Comparison of ENCODE assay signal across 9 cellular contexts in genomic region chr5:75734913-75735789, GRCh38. TPM values are rescaled to one million over a fixed set of nuclear protein-coding genes. Genes with fewer than 3 reads are reported as not detected.
A peak's percentile ranks its signal among the peaks of the same experiment; 100 is the strongest.
DNase-seq lines count a peak whose midpoint lies in the region; ATAC-seq and FAIRE-seq lines count a peak whose summit lies in the region.
"Had no signal": no experiment of that assay in that cellular context is flagged by ENCODE, and none has a peak within 500 bp of the region (broad histone marks: within the 10 kb centered on the region; RNA-seq: fewer than 3 reads in every experiment).

No MANE protein-coding gene starts in this region.

- H3K36me3 ChIP-seq in small intestine (ENCODE audit: control insufficient read depth in 2 of 2, insufficient read depth in 2 of 2, low read length in 2 of 2) = no peaks in the 10 kb centered on the region

- H3K27me3 Mint-ChIP-seq in T-helper 17 cell = peaks cover 24% of the 10 kb centered on the region

- no peaks in the 10 kb centered on the region for H3K4me1 Mint-ChIP-seq in T-helper 17 cell
- H3K4me1 Mint-ChIP-seq: activated naive CD8-positive, alpha-beta T cell treated with anti-CD3 and anti-CD28 coated beads, Interleukin-2, amount 10 ng/mL, durations not matched to agents 7 days and 5 days had no signal

- WGBS in small intestine, 3 donors = 7 to 27% (median 16%) methylated on average over 6 of the region's 6 CpGs

- FAIRE-seq in frontal cortex (lab: Jason Lieb, UNC) (peak; percentile 57), small intestine (lab: Jason Lieb, UNC) (no peak)

- H3K4me3 ChIP-seq in small intestine (ENCODE audit: low read depth in 1 of 2, low read length in 2 of 2) = no peak overlapping the region

- peaks cover 0 to 2% of the 10 kb centered on the region in 2 donors for H3K27me3 ChIP-seq in small intestine (ENCODE audit: control insufficient read depth in 2 of 2, insufficient read depth in 2 of 2, low read length in 2 of 2)

- DNase-seq in SKM-1 treated with dmso at 0.1 percent for 144 hours (lab: John Stamatoyannopoulos, UW; ENCODE audit: unreplicated experiment) (peak; percentile 27), SKM-1 (lab: John Stamatoyannopoulos, UW; ENCODE audit: unreplicated experiment) (no peak), T-helper 17 cell (peak in 1 of 3 donors; percentile 4), frontal cortex (ENCODE audit: low spot score in 2 of 2) (peak in 1 of 2 donors; percentile 24), small intestine (peak; percentile 56)
- DNase-seq: activated naive CD8-positive, alpha-beta T cell treated with anti-CD3 and anti-CD28 coated beads, Interleukin-2, amount 10 ng/mL, durations not matched to agents 7 days and 5 days had no signal

- H3K27ac ChIP-seq in small intestine (ENCODE audit: low read depth in 1 of 2, low read length in 1 of 2) = no peak overlapping the region

- H3K9me3 ChIP-seq in T-helper 17 cell (ENCODE audit: control insufficient read depth, low read length, poor library complexity, severe bottlenecking) (no peaks in the 10 kb centered on the region), small intestine (ENCODE audit: control insufficient read depth, low read depth) (no peaks in the 10 kb centered on the region)

- H3K27ac Mint-ChIP-seq in T-helper 17 cell = no peak overlapping the region
- H3K27ac Mint-ChIP-seq: activated naive CD8-positive, alpha-beta T cell treated with anti-CD3 and anti-CD28 coated beads, Interleukin-2, amount 10 ng/mL, durations not matched to agents 7 days and 5 days had no signal

- no peaks in the 10 kb centered on the region for H3K36me3 Mint-ChIP-seq in T-helper 17 cell (ENCODE audit: low read depth)
- H3K36me3 Mint-ChIP-seq: activated naive CD8-positive, alpha-beta T cell treated with anti-CD3 and anti-CD28 coated beads, Interleukin-2, amount 10 ng/mL, durations not matched to agents 7 days and 5 days had no signal

- no peaks in the 10 kb centered on the region for H3K4me1 ChIP-seq in small intestine (ENCODE audit: control insufficient read depth in 2 of 2, insufficient read depth in 1 of 2, low read depth in 1 of 2, low read length in 1 of 2)

- no peak overlapping the region for H3K4me3 Mint-ChIP-seq in T-helper 17 cell
- H3K4me3 Mint-ChIP-seq: activated naive CD8-positive, alpha-beta T cell treated with anti-CD3 and anti-CD28 coated beads, Interleukin-2, amount 10 ng/mL, durations not matched to agents 7 days and 5 days had no signal

- peak; percentile 57 for ATAC-seq in HG02798 (IDR thresholded peaks at IDR 0.05; ENCODE audit: poor library complexity, unreplicated experiment)
- peak; percentile 37 for ATAC-seq in T-helper 17 cell
- ATAC-seq in HG03520 (IDR thresholded peaks at IDR 0.05; ENCODE audit: unreplicated experiment) = no peak
- ATAC-seq in GM21515 (IDR thresholded peaks at IDR 0.05; ENCODE audit: unreplicated experiment) = no peak

RNA-seq across cellular contexts. Expression of gene POC5, which starts 17.9 kb away (rescaled TPM):
- total RNA-seq in T-helper 17 cell (10 to 100 TPM in 1 of 2 donors, 1 to 10 TPM in 1; 9.9 to 11.1 TPM), frontal cortex (13.0 TPM)
- polyA plus RNA-seq in small intestine = 1 to 10 TPM; 4.3 to 9.0 (median 4.9) TPM

Comparison
In these comparisons a context has a peak if more than half of its experiments do, and no peak if none do; other contexts are left out.
1. ATAC-seq: peak in HG02798 (single experiment) and T-helper 17 cell (single experiment); none in HG03520 (single experiment) and GM21515 (single experiment).